In genomic region chr9:112867275-112867991, GRCh38 we compare ENCODE assay signal across 11 cellular contexts. TPM values are rescaled to one million over a fixed set of nuclear protein-coding genes. Genes with fewer than 3 reads are reported as not detected.
DNase-seq lines count a peak whose midpoint lies in the region; ATAC-seq and TF ChIP-seq lines count a peak whose summit lies in the region.
"Had no signal": no experiment of that assay in that cellular context is flagged by ENCODE, and none has a peak within 500 bp of the region (broad histone marks: within the 10 kb centered on the region; RNA-seq: fewer than 3 reads in every experiment).

No MANE protein-coding gene starts in this region.

- CTCF ChIA-PET in activated CD4-positive, alpha-beta T cell treated with anti-CD3 and anti-CD28 coated beads, Interleukin-2, amount 10 ng/mL, durations not matched to agents 7 days and 5 days (lab: Charles Lee): interaction anchor here (0.7 kb wide), 1 partner anchor 1454 kb away, joined by 3 read pairs; no protein-coding TSS in a partner anchor

- no peaks in the 10 kb centered on the region for H3K4me1 ChIP-seq in BE2C

- H3K36me3 Mint-ChIP-seq in activated CD4-positive, alpha-beta T cell treated with anti-CD3 and anti-CD28 coated beads, Interleukin-2, amount 10 ng/mL, durations not matched to agents 7 days and 5 days (ENCODE audit: low read depth): peaks cover 4% of the 10 kb centered on the region
- no peaks in the 10 kb centered on the region for H3K36me3 Mint-ChIP-seq in T-helper 2 cell treated with Interferon-gamma antibody and Interleukin-4, amounts not matched to agents 5 μg/mL and 100 μg/mL, for 36 hours (ENCODE audit: low read depth)

- no peaks in the 10 kb centered on the region for H3K27me3 Mint-ChIP-seq in activated CD4-positive, alpha-beta T cell treated with anti-CD3 and anti-CD28 coated beads, Interleukin-2, amount 10 ng/mL, durations not matched to agents 7 days and 5 days
- H3K27me3 Mint-ChIP-seq in T-helper 2 cell treated with Interferon-gamma antibody and Interleukin-4, amounts not matched to agents 5 μg/mL and 100 μg/mL, for 36 hours (ENCODE audit: low read depth): no peaks in the 10 kb centered on the region
- H3K27me3 Mint-ChIP-seq: CD4-positive, CD25-positive, alpha-beta regulatory T cell had no signal

- TF ChIP-seq CTCF in BE2C (IDR thresholded peaks at IDR 0.05; ENCODE audit: low read depth, low read length): no peak

- H3K4me1 Mint-ChIP-seq in activated CD4-positive, alpha-beta T cell treated with anti-CD3 and anti-CD28 coated beads, Interleukin-2, amount 10 ng/mL, durations not matched to agents 7 days and 5 days: peaks cover 18% of the 10 kb centered on the region
- H3K4me1 Mint-ChIP-seq in T-helper 2 cell treated with Interferon-gamma antibody and Interleukin-4, amounts not matched to agents 5 μg/mL and 100 μg/mL, for 36 hours (ENCODE audit: low read depth): peaks cover 7% of the 10 kb centered on the region

- H3K9me3 ChIP-seq in BE2C: no peaks in the 10 kb centered on the region

- peak; percentile 71 for ATAC-seq in stimulated activated naive CD8-positive, alpha-beta T cell treated with anti-CD3 and anti-CD28 coated beads, Interleukin-15, Interleukin-2, amounts not matched to agents 100 U/mL and 50 U/mL, for 24 hours

- peak; percentile 22 for DNase-seq in activated CD4-positive, alpha-beta T cell treated with anti-CD3 and anti-CD28 coated beads, Interleukin-2, amount 10 ng/mL, durations not matched to agents 7 days and 5 days
- DNase-seq in activated CD4-positive, alpha-beta T cell treated with anti-CD3 and anti-CD28 coated beads for 4 hours: no peak
- peak; percentile 8 for DNase-seq in T-helper 2 cell treated with Interferon-gamma antibody and Interleukin-4, amounts not matched to agents 5 μg/mL and 100 μg/mL, for 36 hours (ENCODE audit: low spot score)
- DNase-seq in fibroblast of peridontal ligament (ENCODE audit: extremely low read depth) (peak; percentile 91), BE2C (no peak), GF-D8 (lab: John Stamatoyannopoulos, UW) (no peak), DMS79 treated with DMSO at 0.1 percent for 48 hours (lab: John Stamatoyannopoulos, UW) (no peak)
- peak; percentile 17 for DNase-seq in stimulated activated naive CD8-positive, alpha-beta T cell treated with anti-CD3 and anti-CD28 coated beads, Interleukin-15, Interleukin-2, amounts not matched to agents 100 U/mL and 50 U/mL, for 24 hours
- DNase-seq: hippocampal formation, NCI-H187 treated with DMSO at 0.1 percent for 48 hours had no signal

- H3K27ac Mint-ChIP-seq in activated CD4-positive, alpha-beta T cell treated with anti-CD3 and anti-CD28 coated beads, Interleukin-2, amount 10 ng/mL, durations not matched to agents 7 days and 5 days: no peak overlapping the region
- H3K27ac Mint-ChIP-seq in T-helper 2 cell treated with Interferon-gamma antibody and Interleukin-4, amounts not matched to agents 5 μg/mL and 100 μg/mL, for 36 hours: no peak overlapping the region

- H3K4me3 Mint-ChIP-seq in activated CD4-positive, alpha-beta T cell treated with anti-CD3 and anti-CD28 coated beads, Interleukin-2, amount 10 ng/mL, durations not matched to agents 7 days and 5 days: no peak overlapping the region
- H3K4me3 Mint-ChIP-seq in T-helper 2 cell treated with Interferon-gamma antibody and Interleukin-4, amounts not matched to agents 5 μg/mL and 100 μg/mL, for 36 hours: no peak overlapping the region
- H3K4me3 Mint-ChIP-seq: CD4-positive, CD25-positive, alpha-beta regulatory T cell had no signal

- no peaks in the 10 kb centered on the region for H3K9me3 Mint-ChIP-seq in activated CD4-positive, alpha-beta T cell treated with anti-CD3 and anti-CD28 coated beads, Interleukin-2, amount 10 ng/mL, durations not matched to agents 7 days and 5 days
- no peaks in the 10 kb centered on the region for H3K9me3 Mint-ChIP-seq in T-helper 2 cell treated with Interferon-gamma antibody and Interleukin-4, amounts not matched to agents 5 μg/mL and 100 μg/mL, for 36 hours
- H3K9me3 Mint-ChIP-seq: CD4-positive, CD25-positive, alpha-beta regulatory T cell had no signal

- no peaks in the 10 kb centered on the region for H3K27me3 ChIP-seq in BE2C

- POLR2A ChIA-PET in activated CD4-positive, alpha-beta T cell treated with anti-CD3 and anti-CD28 coated beads, Interleukin-2, amount 10 ng/mL, durations not matched to agents 7 days and 5 days (lab: Charles Lee): no interaction called here

- no peak overlapping the region for H3K4me3 ChIP-seq in BE2C (ENCODE audit: low read depth, low read length)

- H3K36me3 ChIP-seq in BE2C: no peaks in the 10 kb centered on the region

RNA-seq across cellular contexts. Expression of gene SLC46A2, which starts 23.2 kb away (rescaled TPM):
- total RNA-seq in activated CD4-positive, alpha-beta T cell treated with anti-CD3 and anti-CD28 coated beads, Interleukin-2, amount 10 ng/mL, durations not matched to agents 7 days and 5 days: not detected
- not detected for polyA plus RNA-seq in BE2C (2012; ENCODE audit: insufficient read depth, insufficient read length, low read depth)
- total RNA-seq: CD4-positive, CD25-positive, alpha-beta regulatory T cell had no signal

Comparison
In these comparisons a context has a peak if more than half of its experiments do, and no peak if none do; other contexts are left out.
1. DNase-seq: peak in activated CD4-positive, alpha-beta T cell treated with anti-CD3 and anti-CD28 coated beads, Interleukin-2, amount 10 ng/mL, durations not matched to agents 7 days and 5 days (single experiment), T-helper 2 cell treated with Interferon-gamma antibody and Interleukin-4, amounts not matched to agents 5 μg/mL and 100 μg/mL, for 36 hours (single experiment), fibroblast of peridontal ligament (single experiment) and stimulated activated naive CD8-positive, alpha-beta T cell treated with anti-CD3 and anti-CD28 coated beads, Interleukin-15, Interleukin-2, amounts not matched to agents 100 U/mL and 50 U/mL, for 24 hours (single experiment); none in activated CD4-positive, alpha-beta T cell treated with anti-CD3 and anti-CD28 coated beads for 4 hours (0 of 2), BE2C (single experiment), GF-D8 (single experiment) and DMS79 treated with DMSO at 0.1 percent for 48 hours (single experiment).